ENCODE assay signal across 27 cellular contexts in the genomic region with DNA sequence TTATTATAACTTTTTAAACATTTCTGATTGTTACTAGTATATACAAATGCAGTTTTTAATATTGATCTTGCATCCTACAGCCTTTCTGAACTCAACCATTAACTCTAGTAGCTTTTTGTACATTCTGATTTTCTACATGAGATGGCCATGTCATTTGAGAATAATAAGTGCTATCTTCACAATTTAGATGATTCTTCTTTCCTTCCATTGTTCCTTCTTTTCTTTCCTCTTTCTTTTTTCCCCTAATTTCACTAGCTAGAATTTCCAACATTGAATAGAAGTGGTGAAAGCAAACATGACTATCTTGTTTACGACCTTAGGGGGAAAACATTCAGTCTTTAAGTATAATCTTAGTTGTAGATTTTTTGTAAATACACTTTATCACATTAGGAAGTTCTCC.
"Had no signal": no experiment of that assay in that cellular context is flagged by ENCODE, and none has a peak within 500 bp of the region (broad histone marks: within the 10 kb centered on the region; RNA-seq: fewer than 3 reads in every experiment).

No MANE protein-coding gene starts in this region.

- H3K4me3 ChIP-seq: colonic mucosa, coronary artery, dorsolateral prefrontal cortex, esophagus muscularis mucosa, esophagus squamous epithelium, gastrocnemius medialis, gastroesophageal sphincter, heart left ventricle, heart right ventricle had no signal

- H3K27me3 ChIP-seq: colonic mucosa, esophagus muscularis mucosa, esophagus squamous epithelium, foreskin keratinocyte, gastrocnemius medialis, heart left ventricle, heart right ventricle had no signal

- ATAC-seq: effector memory CD8-positive, alpha-beta T cell; esophagus mucosa; foreskin keratinocyte; gastrocnemius medialis; gastroesophageal sphincter; heart left ventricle; heart right ventricle had no signal

- DNase-seq: colonic mucosa; cortex of kidney; dermis blood vessel endothelial cell; dorsolateral prefrontal cortex; effector CD4-positive, alpha-beta T cell; effector CD8-positive, alpha-beta T cell; effector memory CD4-positive, alpha-beta T cell; effector memory CD8-positive, alpha-beta T cell; endodermal cell; erythroblast; esophagus squamous epithelium; foreskin fibroblast; foreskin keratinocyte; foreskin melanocyte; gastrocnemius medialis; glutamatergic neuron; head of caudate nucleus; heart left ventricle; heart right ventricle had no signal

- H3K36me3 ChIP-seq: colonic mucosa, esophagus muscularis mucosa, esophagus squamous epithelium, gastrocnemius medialis, gastroesophageal sphincter, heart left ventricle had no signal

- H3K27ac ChIP-seq: colonic mucosa, coronary artery, dorsolateral prefrontal cortex, epithelial cell of prostate, esophagus muscularis mucosa, esophagus squamous epithelium, foreskin keratinocyte, gastrocnemius medialis, gastroesophageal sphincter, heart left ventricle, heart right ventricle had no signal

- FAIRE-seq: colon, endometrium, endothelial cell of umbilical vein had no signal

- H3K4me1 ChIP-seq: colonic mucosa, esophagus muscularis mucosa, esophagus squamous epithelium, gastrocnemius medialis, gastroesophageal sphincter, heart left ventricle, heart right ventricle had no signal

- H3K9me3 ChIP-seq: colonic mucosa, esophagus muscularis mucosa, esophagus squamous epithelium, gastrocnemius medialis, gastroesophageal sphincter, heart left ventricle, heart right ventricle had no signal
